In the genomic region with DNA sequence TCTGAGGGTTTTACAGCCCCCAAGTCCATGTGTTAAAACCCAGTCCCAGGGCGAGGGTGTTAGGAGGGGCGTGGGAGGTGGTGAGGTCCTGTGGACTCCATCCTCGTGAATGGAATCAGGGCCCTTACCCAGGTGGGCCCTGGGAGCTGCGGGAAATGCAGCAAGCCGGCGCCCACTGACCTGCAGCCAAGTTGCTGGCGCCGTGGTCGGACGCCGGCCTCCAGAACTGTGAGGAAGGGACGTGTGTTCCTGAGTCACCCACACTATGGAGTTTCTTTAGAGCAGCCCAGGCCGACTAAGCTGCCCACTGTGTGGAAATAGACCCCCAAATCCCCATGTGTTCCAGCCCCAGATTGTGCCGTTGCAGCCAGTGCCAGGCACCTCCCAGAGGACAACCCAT, we compare ENCODE assay signal across 21 cellular contexts. TPM values are rescaled to one million over a fixed set of nuclear protein-coding genes. Genes with fewer than 3 reads are reported as not detected.
A peak's percentile ranks its signal among the peaks of the same experiment; 100 is the strongest.
DNase-seq lines count a peak whose midpoint lies in the region; ATAC-seq and TF ChIP-seq lines count a peak whose summit lies in the region.
"Had no signal": no experiment of that assay in that cellular context is flagged by ENCODE, and none has a peak within 500 bp of the region (broad histone marks: within the 10 kb centered on the region; RNA-seq: fewer than 3 reads in every experiment).

No MANE protein-coding gene starts in this region.

- no peak for ATAC-seq in T-helper 17 cell
- ATAC-seq: A549 had no signal

- H3K4me3 ChIP-seq in HEK293 (ENCODE audit: low read depth, low read length) (no peak overlapping the region), sigmoid colon (no peak overlapping the region)
- H3K4me3 ChIP-seq: A549; BLaER1 treated with 17β-estradiol and CSF1 and Interleukin-3, amounts not matched to agents 10 nM and 100 nM; HAP-1 had no signal

- H3K9me3 ChIP-seq in HEK293 (ENCODE audit: control insufficient read depth, insufficient read depth, low read depth, low read length) (no peaks in the 10 kb centered on the region), T-helper 17 cell (ENCODE audit: control insufficient read depth, low read length, poor library complexity, severe bottlenecking) (no peaks in the 10 kb centered on the region), sigmoid colon (no peaks in the 10 kb centered on the region)
- H3K9me3 ChIP-seq: A549; BE2C; BLaER1 treated with 17β-estradiol and CSF1 and Interleukin-3, amounts not matched to agents 10 nM and 100 nM; HAP-1 had no signal

- WGBS in sigmoid colon, 2 donors, result 96 to 97% methylated on average over 14 of the region's 14 CpGs

- peaks cover 13% of the 10 kb centered on the region for H3K4me1 Mint-ChIP-seq in activated T-cell treated with anti-CD3 and anti-CD28 coated beads, Interleukin-2, amount 50 U/mL, for 24 hours (ENCODE audit: low read depth)
- peaks cover 9% of the 10 kb centered on the region for H3K4me1 Mint-ChIP-seq in T-helper 17 cell
- H3K4me1 Mint-ChIP-seq: CD14-positive monocyte had no signal

- no peak for TF ChIP-seq POLR2A in sigmoid colon (IDR thresholded peaks at IDR 0.05)

- H3K36me3 ChIP-seq in HEK293 (ENCODE audit: control insufficient read depth in 2 of 2, insufficient read depth in 1 of 2, low read length in 2 of 2) (peaks cover 9 to 51% of the 10 kb centered on the region in 2 experiments), sigmoid colon (peaks cover 0 to 72% (median 22%) of the 10 kb centered on the region in 4 donors)
- H3K36me3 ChIP-seq: BE2C had no signal

- TF ChIP-seq CTCF in HEK293 (tag by site-specific recombination; IDR thresholded peaks at IDR 0.05) (no peak), sigmoid colon (IDR thresholded peaks at IDR 0.05) (no peak)

- POLR2A ChIA-PET in HEK293 (lab: Yijun Ruan, JAX), result interaction anchor here (0.6 kb wide), 1 partner anchor 334 kb away, joined by 5 read pairs; no protein-coding TSS in a partner anchor

- H3K27me3 Mint-ChIP-seq in activated T-cell treated with anti-CD3 and anti-CD28 coated beads, Interleukin-2, amount 50 U/mL, for 24 hours, result no peaks in the 10 kb centered on the region
- H3K27me3 Mint-ChIP-seq in T-helper 17 cell, result no peaks in the 10 kb centered on the region
- H3K27me3 Mint-ChIP-seq: CD4-positive, alpha-beta T cell; CD8-positive, alpha-beta memory T cell had no signal

- H3K27ac ChIP-seq in HEK293 (ENCODE audit: extremely low read depth, low read depth, low read length) (no peak overlapping the region), sigmoid colon (no peak overlapping the region)
- H3K27ac ChIP-seq: A549; BLaER1 treated with 17β-estradiol and CSF1 and Interleukin-3, amounts not matched to agents 10 nM and 100 nM had no signal

- H3K27me3 ChIP-seq in sigmoid colon, result no peaks in the 10 kb centered on the region
- H3K27me3 ChIP-seq: BE2C; BLaER1 treated with 17β-estradiol and CSF1 and Interleukin-3, amounts not matched to agents 10 nM and 100 nM had no signal

- H3K36me3 Mint-ChIP-seq in activated T-cell treated with anti-CD3 and anti-CD28 coated beads, Interleukin-2, amount 50 U/mL, for 24 hours (ENCODE audit: low read depth), result peaks cover 91% of the 10 kb centered on the region
- peaks cover 17% of the 10 kb centered on the region for H3K36me3 Mint-ChIP-seq in T-helper 17 cell (ENCODE audit: low read depth)

- CTCF ChIA-PET in HEK293 (lab: Yijun Ruan, JAX), result no interaction called here

- no peak for DNase-seq in activated T-cell treated with anti-CD3 and anti-CD28 coated beads, Interleukin-2, amount 50 U/mL, for 24 hours
- DNase-seq in activated T-cell treated with anti-CD3 and anti-CD28 coated beads for 4 hours (no peak), T-helper 17 cell (no peak), sigmoid colon (no peak), COR-L47 (lab: John Stamatoyannopoulos, UW) (no peak)
- DNase-seq: 8988T; ACHN; AML-193; BE2C; Calu3; CD4-positive, alpha-beta T cell; DMS53; DMS79 treated with DMSO at 0.1 percent for 48 hours; GF-D8; GOT3 had no signal

- H3K4me1 ChIP-seq in HEK293 (ENCODE audit: control insufficient read depth, insufficient read depth, low read length) (no peaks in the 10 kb centered on the region), sigmoid colon (no peaks in the 10 kb centered on the region)
- H3K4me1 ChIP-seq: A549; BE2C; BLaER1 treated with 17β-estradiol and CSF1 and Interleukin-3, amounts not matched to agents 10 nM and 100 nM; HAP-1 had no signal

- TF ChIP-seq EP300 in sigmoid colon (IDR thresholded peaks at IDR 0.05), result no peak

- peak overlapping the region; percentile 44 for H3K27ac Mint-ChIP-seq in activated T-cell treated with anti-CD3 and anti-CD28 coated beads, Interleukin-2, amount 50 U/mL, for 24 hours
- H3K27ac Mint-ChIP-seq in T-helper 17 cell, result no peak overlapping the region

- H3K4me3 Mint-ChIP-seq in activated T-cell treated with anti-CD3 and anti-CD28 coated beads, Interleukin-2, amount 50 U/mL, for 24 hours, result no peak overlapping the region
- peak overlapping the region; percentile 2 for H3K4me3 Mint-ChIP-seq in T-helper 17 cell
- H3K4me3 Mint-ChIP-seq: CD14-positive monocyte; CD4-positive, alpha-beta T cell; CD8-positive, alpha-beta memory T cell had no signal

- no peaks in the 10 kb centered on the region for H3K9me3 Mint-ChIP-seq in activated T-cell treated with anti-CD3 and anti-CD28 coated beads, Interleukin-2, amount 50 U/mL, for 24 hours
- H3K9me3 Mint-ChIP-seq: CD4-positive, alpha-beta T cell; CD8-positive, alpha-beta memory T cell had no signal

- intact Hi-C loops in sigmoid colon (cut with DNase I), result no loop called here

TF ChIP-seq in HEK293, 187 proteins besides CTCF, POLR2A, EP300 and RAD21:
- TF ChIP-seq ZNF76 (tag by site-specific recombination; IDR thresholded peaks at IDR 0.05; ENCODE audit: borderline replicate concordance, low read depth) (no peak), ZFHX2 (tag by site-specific recombination; conservative IDR thresholded peaks at IDR 0.05) (0 out of 2 replicates have a peak, but pooled peaks have one; percentile 26)

RNA-seq across cellular contexts. Expression of gene CTDP1, which starts 26.4 kb away (rescaled TPM):
- 10 to 100 TPM; 61.0 to 65.1 TPM for total RNA-seq in T-helper 17 cell
- 10 to 100 TPM; 11.1 to 14.7 (median 12.6) TPM for total RNA-seq in sigmoid colon
- polyA plus RNA-seq in sigmoid colon, result 10 to 100 TPM; 15.6 to 25.9 (median 22.3) TPM
